30 cellular contexts compared by ENCODE assay signal in genomic region chr17:63286254-63286653, GRCh38.
"Had no signal": no experiment of that assay in that cellular context is flagged by ENCODE, and none has a peak within 500 bp of the region (broad histone marks: within the 10 kb centered on the region; RNA-seq: fewer than 3 reads in every experiment).

No MANE protein-coding gene starts in this region.

- H3K27ac Mint-ChIP-seq: immature natural killer cell; naive thymus-derived CD8-positive, alpha-beta T cell; nephron; stimulated activated memory B cell treated with anti-CD40 and anti-IgM and Interleukin-4, amounts not matched to agents 10 μg/mL and 1 μg/mL and 100 μg/mL, for 72 hours; stimulated activated naive CD8-positive, alpha-beta T cell treated with anti-CD3 and anti-CD28 coated beads, Interleukin-15, amount 100 ng/mL, for 72 hours; type B pancreatic cell had no signal

- DNase-seq: immature natural killer cell; kidney; left colon; left lung; lower lobe of right lung; mesenchymal stem cell; naive thymus-derived CD8-positive, alpha-beta T cell; nucleus accumbens; pancreas; posterior cingulate gyrus; retina; right cardiac atrium; sigmoid colon; small intestine; spleen; stimulated activated CD4-positive, alpha-beta T cell treated with anti-CD3 and anti-CD28 coated beads, Interleukin-1b, Interleukin-23, amount 100 ng/mL, for 48 hours; stimulated activated CD4-positive, alpha-beta T cell treated with anti-CD3 and anti-CD28 coated beads, Interleukin-2, amount 100 ng/mL, for 48 hours; stimulated activated CD4-positive, alpha-beta T cell treated with anti-CD3 and anti-CD28 coated beads, Interleukin-4, amount 100 ng/mL, for 4 hours; stimulated activated CD8-positive, alpha-beta memory T cell treated with anti-CD3 and anti-CD28 coated beads, Interleukin-4, amount 100 ng/mL, for 48 hours; stimulated activated naive CD4-positive, alpha-beta T cell treated with Interleukin-2 at 50 U/mL for 16 hours; stimulated activated naive CD8-positive, alpha-beta T cell treated with anti-CD3 and anti-CD28 coated beads, Interleukin-15, amount 100 ng/mL, for 72 hours; substantia nigra; uterus had no signal

- H3K4me1 ChIP-seq: left lung, lower lobe of right lung, pancreas, prostate gland, sigmoid colon, tibial nerve, uterus had no signal

- ATAC-seq: left colon; left lung; lower lobe of right lung; naive thymus-derived CD8-positive, alpha-beta T cell; pancreas; right cardiac atrium; stimulated activated memory B cell treated with anti-CD40 and anti-IgM and Interleukin-4, amounts not matched to agents 10 μg/mL and 1 μg/mL and 100 μg/mL, for 72 hours; stimulated activated naive CD8-positive, alpha-beta T cell treated with anti-CD3 and anti-CD28 coated beads, Interleukin-15, amount 100 ng/mL, for 72 hours had no signal

- H3K4me3 Mint-ChIP-seq: immature natural killer cell; naive thymus-derived CD8-positive, alpha-beta T cell; nephron; neural crest cell; stimulated activated memory B cell treated with anti-CD40 and anti-IgM and Interleukin-4, amounts not matched to agents 10 μg/mL and 1 μg/mL and 100 μg/mL, for 72 hours; stimulated activated naive CD8-positive, alpha-beta T cell treated with anti-CD3 and anti-CD28 coated beads, Interleukin-15, amount 100 ng/mL, for 72 hours; type B pancreatic cell had no signal

- H3K27me3 ChIP-seq: left lung, pancreas, sigmoid colon, spleen, tibial nerve, uterus had no signal

- H3K36me3 ChIP-seq: lower lobe of right lung, pancreas, prostate gland, sigmoid colon, uterus had no signal

- H3K9me3 ChIP-seq: pancreas, prostate gland had no signal

- H3K4me1 Mint-ChIP-seq: immature natural killer cell; neural crest cell; stimulated activated naive CD8-positive, alpha-beta T cell treated with anti-CD3 and anti-CD28 coated beads, Interleukin-15, amount 100 ng/mL, for 72 hours had no signal

- FAIRE-seq: islet of Langerhans, kidney, pancreas, small intestine had no signal

- H3K27ac ChIP-seq: left lung, lower lobe of right lung, pancreas, prostate gland, sigmoid colon, spleen, tibial nerve, uterus had no signal

- H3K27me3 Mint-ChIP-seq: naive thymus-derived CD8-positive, alpha-beta T cell; stimulated activated memory B cell treated with anti-CD40 and anti-IgM and Interleukin-4, amounts not matched to agents 10 μg/mL and 1 μg/mL and 100 μg/mL, for 72 hours; stimulated activated naive CD8-positive, alpha-beta T cell treated with anti-CD3 and anti-CD28 coated beads, Interleukin-15, amount 100 ng/mL, for 72 hours; type B pancreatic cell had no signal

- H3K4me3 ChIP-seq: left lung, lower lobe of right lung, pancreas, prostate gland, sigmoid colon, spleen, tibial nerve, uterus had no signal
